13 cellular contexts compared by ENCODE assay signal in the genomic region with DNA sequence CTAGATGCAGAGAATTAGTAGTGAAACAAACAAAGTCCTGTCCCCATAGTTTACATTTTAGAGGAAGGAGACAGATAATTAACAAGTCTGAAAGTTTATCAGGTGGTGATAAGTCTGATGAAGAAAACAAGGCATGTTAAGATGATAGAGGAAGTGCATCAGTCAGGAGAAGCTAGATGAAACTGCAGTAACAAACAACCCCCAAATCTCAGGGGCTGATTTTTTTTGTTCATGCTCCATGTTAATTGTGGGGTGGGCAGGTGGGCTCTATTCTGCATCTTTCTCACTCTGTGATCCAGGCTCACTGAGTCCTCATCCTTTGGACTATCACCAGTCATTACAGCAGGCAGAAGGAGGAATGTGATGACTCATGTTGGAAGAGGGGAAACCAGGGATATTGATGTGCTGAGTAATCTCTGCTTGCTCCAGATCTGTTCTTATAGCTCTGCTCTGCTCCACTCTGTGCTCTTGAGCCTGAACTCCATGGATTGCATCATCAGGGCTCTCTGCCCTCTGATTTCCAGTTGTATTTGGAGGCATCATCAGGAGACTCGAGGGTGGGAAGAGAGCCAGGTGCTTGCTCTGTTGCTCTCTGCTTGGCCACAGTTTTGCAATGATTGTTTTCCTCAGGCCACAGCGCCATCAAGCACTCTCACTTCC.
DNase-seq lines count a peak whose midpoint lies in the region; ATAC-seq and TF ChIP-seq lines count a peak whose summit lies in the region.
"Had no signal": no experiment of that assay in that cellular context is flagged by ENCODE, and none has a peak within 500 bp of the region (broad histone marks: within the 10 kb centered on the region; RNA-seq: fewer than 3 reads in every experiment).

No MANE protein-coding gene starts in this region.

- H3K36me3 ChIP-seq in kidney epithelial cell (ENCODE audit: control insufficient read depth, insufficient read depth, low read length) (no peaks in the 10 kb centered on the region), vagina (no peaks in the 10 kb centered on the region)

- intact Hi-C loops in vagina (cut with DNase I), result no loop called here

- H3K4me3 ChIP-seq in astrocyte of the spinal cord (ENCODE audit: low read depth, low read length) (no peak overlapping the region), kidney epithelial cell (ENCODE audit: low read depth, low read length) (no peak overlapping the region), vagina (no peak overlapping the region)

- TF ChIP-seq POLR2A in vagina (IDR thresholded peaks at IDR 0.05), result no peak

- TF ChIP-seq CTCF in astrocyte of the spinal cord (IDR thresholded peaks at IDR 0.05; ENCODE audit: low read depth, low read length) (no peak), kidney epithelial cell (IDR thresholded peaks at IDR 0.05; ENCODE audit: insufficient read depth, low read length, poor library complexity, severe bottlenecking) (no peak), vagina (IDR thresholded peaks at IDR 0.05) (no peak)

- H3K4me1 ChIP-seq in vagina, result peaks cover 7% of the 10 kb centered on the region

- DNase-seq in A172 (ENCODE audit: low spot score), result peak; percentile 95
- DNase-seq in HK-2 (ENCODE audit: unreplicated experiment), result peak; percentile 42
- peak; percentile 93 for DNase-seq in astrocyte of the spinal cord (ENCODE audit: low read depth, low spot score)
- DNase-seq in kidney epithelial cell (ENCODE audit: low read depth), result peak; percentile 78
- DNase-seq in vagina (ENCODE audit: extremely low spot score in 2 of 2), result no peak
- no peak for DNase-seq in NCI-H1436 treated with DMSO at 0.1 percent for 48 hours (lab: John Stamatoyannopoulos, UW)
- no peak for DNase-seq in mesenteric fat pad (ENCODE audit: low spot score)
- DNase-seq: activated effector memory CD4-positive, alpha-beta T cell treated with anti-CD3 and anti-CD28 coated beads, Interleukin-2, amount 50 U/mL, for 16 hours; NCI-H510A treated with DMSO at 0.1 percent for 48 hours; stimulated activated CD4-positive, alpha-beta T cell treated with anti-CD3 and anti-CD28 coated beads, Interleukin-4, amount 100 ng/mL, for 24 hours; T-helper 9 cell had no signal

- ATAC-seq in GM18858 (IDR thresholded peaks at IDR 0.05; ENCODE audit: unreplicated experiment), result no peak

- H3K27ac ChIP-seq in vagina, result no peak overlapping the region
- H3K27ac ChIP-seq: C4-2B had no signal

- H3K9me3 ChIP-seq in vagina, result no peaks in the 10 kb centered on the region

- no peaks in the 10 kb centered on the region for H3K27me3 ChIP-seq in kidney epithelial cell (ENCODE audit: control insufficient read depth, insufficient read depth, low read length)
- H3K27me3 ChIP-seq in vagina, result no peaks in the 10 kb centered on the region

- in situ Hi-C loops in astrocyte of the spinal cord (cut with HindIII; ENCODE audit: low sequenced_read_pairs), result no loop called here

Comparison
In these comparisons a context has a peak if more than half of its experiments do, and no peak if none do; other contexts are left out.
1. DNase-seq: peak in A172 (single experiment), HK-2 (single experiment), astrocyte of the spinal cord (single experiment) and kidney epithelial cell (single experiment); none in vagina (0 of 2), NCI-H1436 treated with DMSO at 0.1 percent for 48 hours (single experiment) and mesenteric fat pad (single experiment).